15 cellular contexts compared by ENCODE assay signal in the genomic region with DNA sequence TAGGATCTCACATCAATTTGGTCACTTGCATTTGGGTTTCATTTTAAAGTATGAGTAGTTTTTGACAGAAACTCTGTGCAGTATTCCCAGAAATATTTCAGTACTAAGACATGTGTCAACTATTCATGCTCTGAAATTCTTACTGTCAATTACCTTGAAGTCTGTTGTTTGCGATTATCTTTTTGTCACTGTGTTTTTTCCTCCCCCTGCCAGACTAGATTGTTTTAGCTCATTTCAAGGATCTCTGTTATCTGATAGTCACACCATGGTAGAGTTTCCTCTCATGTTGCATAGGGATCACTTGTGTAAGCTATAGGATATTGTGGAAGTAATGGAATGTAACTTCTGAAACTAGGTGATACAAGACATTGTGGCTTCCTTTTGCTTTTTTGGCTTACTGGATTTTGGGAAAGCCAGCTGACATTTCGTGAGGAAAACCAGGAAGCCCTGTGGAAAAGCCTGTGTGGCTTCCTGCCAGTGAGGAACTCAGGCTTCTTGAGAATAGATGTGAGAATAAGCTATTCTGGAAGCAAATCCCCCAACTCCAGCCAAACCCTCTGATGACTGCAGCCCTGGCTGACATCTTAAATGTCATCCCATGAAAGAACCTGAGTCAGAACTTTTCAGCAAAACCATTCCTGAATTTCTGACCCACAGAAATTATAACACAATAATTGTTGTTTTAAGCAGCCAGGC.
"Had no signal": no experiment of that assay in that cellular context is flagged by ENCODE, and none has a peak within 500 bp of the region (broad histone marks: within the 10 kb centered on the region; RNA-seq: fewer than 3 reads in every experiment).

No MANE protein-coding gene starts in this region.

- H3K27ac ChIP-seq: foreskin keratinocyte, transverse colon, vagina, WERI-Rb-1 had no signal

- H3K4me1 ChIP-seq: foreskin keratinocyte, transverse colon, vagina had no signal

- H3K36me3 Mint-ChIP-seq: activated naive CD4-positive, alpha-beta T cell treated with anti-CD3 and anti-CD28 coated beads, Interleukin-2, amount 50 U/mL, for 24 hours; memory B cell; natural killer cell had no signal

- H3K4me3 ChIP-seq: transverse colon, vagina had no signal

- H3K4me1 Mint-ChIP-seq: activated naive CD4-positive, alpha-beta T cell treated with anti-CD3 and anti-CD28 coated beads, Interleukin-2, amount 50 U/mL, for 24 hours; memory B cell; natural killer cell had no signal

- H3K4me3 Mint-ChIP-seq: activated naive CD4-positive, alpha-beta T cell treated with anti-CD3 and anti-CD28 coated beads, Interleukin-2, amount 50 U/mL, for 24 hours; memory B cell; natural killer cell had no signal

- ATAC-seq: foreskin keratinocyte, left lobe of liver, natural killer cell had no signal

- H3K27me3 Mint-ChIP-seq: activated naive CD4-positive, alpha-beta T cell treated with anti-CD3 and anti-CD28 coated beads, Interleukin-2, amount 50 U/mL, for 24 hours; memory B cell had no signal

- H3K9me3 ChIP-seq: transverse colon, vagina had no signal

- DNase-seq: activated CD4-positive, alpha-beta T cell treated with anti-CD3 and anti-CD28 coated beads for 1 hour; activated gamma-delta T cell; foreskin keratinocyte; hippocampal formation; natural killer cell; nucleus accumbens; stimulated activated CD4-positive, alpha-beta T cell treated with anti-CD3 and anti-CD28 coated beads, Interleukin-2, amount 100 ng/mL, for 24 hours; stimulated activated naive CD4-positive, alpha-beta T cell treated with Interleukin-2 at 50 U/mL for 16 hours; substantia nigra; transverse colon; WERI-Rb-1 had no signal

- H3K27ac Mint-ChIP-seq: activated naive CD4-positive, alpha-beta T cell treated with anti-CD3 and anti-CD28 coated beads, Interleukin-2, amount 50 U/mL, for 24 hours; memory B cell; natural killer cell had no signal

- H3K27me3 ChIP-seq: foreskin keratinocyte, transverse colon, vagina had no signal

- H3K36me3 ChIP-seq: transverse colon, vagina, WERI-Rb-1 had no signal
